Comparison of ENCODE assay signal across 22 cellular contexts in genomic region chr12:85759217-85759616, GRCh38.
A peak's percentile ranks its signal among the peaks of the same experiment; 100 is the strongest.
DNase-seq lines count a peak whose midpoint lies in the region; ATAC-seq, FAIRE-seq and TF ChIP-seq lines count a peak whose summit lies in the region.
"Had no signal": no experiment of that assay in that cellular context is flagged by ENCODE, and none has a peak within 500 bp of the region (broad histone marks: within the 10 kb centered on the region; RNA-seq: fewer than 3 reads in every experiment).

No MANE protein-coding gene starts in this region.

- DNase-seq in AG10803 (ENCODE audit: low read depth): peak; percentile 15
- peak; percentile 14 for DNase-seq in HT-29 (ENCODE audit: low spot score)
- peak; percentile 70 for DNase-seq in small intestine
- DNase-seq in RCC 7860 (ENCODE audit: low spot score): no peak
- no peak for DNase-seq in NCI-H2107 treated with DMSO at 0.1 percent for 48 hours (lab: John Stamatoyannopoulos, UW; ENCODE audit: unreplicated experiment)
- DNase-seq: BE2C; C1 segment of cervical spinal cord; CD4-positive, alpha-beta memory T cell; CD4-positive, CD25-positive, alpha-beta regulatory T cell; CD8-positive, alpha-beta memory T cell; COR-L47; DMS79 treated with DMSO at 0.1 percent for 48 hours; GF-D8 had no signal

- 0 to 55% (median 46%) methylated on average over 1 of the region's 1 CpG for WGBS in small intestine, 3 donors

- H3K27me3 ChIP-seq in small intestine (ENCODE audit: control insufficient read depth in 2 of 2, insufficient read depth in 2 of 2, low read length in 2 of 2): no peaks in the 10 kb centered on the region
- H3K27me3 ChIP-seq: BE2C, BLaER1 had no signal

- ATAC-seq in esophagus mucosa (peak; percentile 73), GM21381 (IDR thresholded peaks at IDR 0.05; ENCODE audit: unreplicated experiment) (no peak)

- H3K4me3 ChIP-seq in AG10803 (ENCODE audit: low read length) (no peak overlapping the region), small intestine (ENCODE audit: low read depth in 1 of 2, low read length in 2 of 2) (no peak overlapping the region)
- H3K4me3 ChIP-seq: A549, BLaER1 had no signal

- no peaks in the 10 kb centered on the region for H3K4me1 ChIP-seq in small intestine (ENCODE audit: control insufficient read depth in 2 of 2, insufficient read depth in 1 of 2, low read depth in 1 of 2, low read length in 1 of 2)
- H3K4me1 ChIP-seq: A549, BE2C, BLaER1 had no signal

- H3K36me3 ChIP-seq in small intestine (ENCODE audit: control insufficient read depth in 2 of 2, insufficient read depth in 2 of 2, low read length in 2 of 2): no peaks in the 10 kb centered on the region
- H3K36me3 ChIP-seq: BE2C, BLaER1 had no signal

- no peaks in the 10 kb centered on the region for H3K9me3 ChIP-seq in small intestine (ENCODE audit: control insufficient read depth, low read depth)
- H3K9me3 ChIP-seq: BE2C had no signal

- no peak overlapping the region for H3K27ac ChIP-seq in small intestine (ENCODE audit: low read depth in 1 of 2, low read length in 1 of 2)
- H3K27ac ChIP-seq: 22Rv1, BLaER1 had no signal

- no peak for FAIRE-seq in small intestine (lab: Jason Lieb, UNC)
- FAIRE-seq in RCC 7860 (lab: Jason Lieb, UNC): no peak
- FAIRE-seq: A549, D721Med, G401.6, GM12891, GM19239 had no signal

- TF ChIP-seq CTCF in AG10803 (conservative IDR thresholded peaks at IDR 0.05; ENCODE audit: low read length): no peak

Comparison
In these comparisons a context has a peak if more than half of its experiments do, and no peak if none do; other contexts are left out.
1. DNase-seq: peak in AG10803 (single experiment), HT-29 (single experiment) and small intestine (single experiment); none in RCC 7860 (single experiment) and NCI-H2107 treated with DMSO at 0.1 percent for 48 hours (single experiment).